Comparison of ENCODE assay signal across 9 cellular contexts in genomic region chr12:116539905-116540482, GRCh38. TPM values are rescaled to one million over a fixed set of nuclear protein-coding genes. Genes with fewer than 3 reads are reported as not detected.
DNase-seq lines count a peak whose midpoint lies in the region; ATAC-seq and TF ChIP-seq lines count a peak whose summit lies in the region.
"Had no signal": no experiment of that assay in that cellular context is flagged by ENCODE, and none has a peak within 500 bp of the region (broad histone marks: within the 10 kb centered on the region; RNA-seq: fewer than 3 reads in every experiment).

No MANE protein-coding gene starts in this region.

- H3K36me3 Mint-ChIP-seq in progenitor cell of endocrine pancreas (ENCODE audit: insufficient read depth): no peaks in the 10 kb centered on the region

- no peaks in the 10 kb centered on the region for H3K9me3 Mint-ChIP-seq in progenitor cell of endocrine pancreas (ENCODE audit: low read depth)

- H3K4me1 ChIP-seq in esophagus (ENCODE audit: control insufficient read depth in 2 of 2, insufficient read depth in 2 of 2, low read length in 1 of 2): peaks cover 0 to 5% of the 10 kb centered on the region in 2 donors

- WGBS in esophagus, 2 donors: 19 to 23% methylated on average over 17 of the region's 17 CpGs

- H3K4me3 ChIP-seq in esophagus (ENCODE audit: low read depth in 1 of 2, low read length in 2 of 2): no peak overlapping the region
- H3K4me3 ChIP-seq: GM12878 had no signal

- H3K36me3 ChIP-seq in esophagus (ENCODE audit: control insufficient read depth in 2 of 2, insufficient read depth in 2 of 2, low read length in 1 of 2): no peaks in the 10 kb centered on the region

- no peak overlapping the region for H3K27ac Mint-ChIP-seq in progenitor cell of endocrine pancreas

- H3K27ac ChIP-seq in esophagus (ENCODE audit: low read depth in 2 of 2, low read length in 1 of 2): peak overlapping the region; percentile 56 to 61

- DNase-seq in DMS53 treated with DMSO at 0.1 percent for 48 hours (lab: John Stamatoyannopoulos, UW; ENCODE audit: unreplicated experiment) (peak; percentile 82), NCI-H510A treated with DMSO at 0.1 percent for 48 hours (lab: John Stamatoyannopoulos, UW) (peak; percentile 80), occipital lobe (lab: John Stamatoyannopoulos, UW) (peak; percentile 67), progenitor cell of endocrine pancreas (ENCODE audit: low spot score, unreplicated experiment) (no peak), NCI-H1930 (lab: John Stamatoyannopoulos, UW) (no peak)

- no peak overlapping the region for H3K4me3 Mint-ChIP-seq in progenitor cell of endocrine pancreas (ENCODE audit: low read depth)

- H3K4me1 Mint-ChIP-seq in progenitor cell of endocrine pancreas (ENCODE audit: low read depth): peaks cover 14% of the 10 kb centered on the region

- H3K27me3 ChIP-seq in esophagus (ENCODE audit: control insufficient read depth in 1 of 2, insufficient read depth in 2 of 2, low read length in 2 of 2): no peaks in the 10 kb centered on the region

- TF ChIP-seq CTCF in progenitor cell of endocrine pancreas (IDR thresholded peaks at IDR 0.05; ENCODE audit: unreplicated experiment): no peak

- peaks cover 9% of the 10 kb centered on the region for H3K27me3 Mint-ChIP-seq in progenitor cell of endocrine pancreas

- ATAC-seq in HG03521 (IDR thresholded peaks at IDR 0.05; ENCODE audit: unreplicated experiment) (no peak), HG03025 (IDR thresholded peaks at IDR 0.05; ENCODE audit: low FRiP score, unreplicated experiment) (no peak)
- ATAC-seq: GM12878 had no signal

- H3K9me3 ChIP-seq in esophagus (ENCODE audit: control insufficient read depth in 2 of 2, insufficient read depth in 1 of 2, low read depth in 1 of 2, low read length in 1 of 2): no peaks in the 10 kb centered on the region

RNA-seq across cellular contexts. Expression of gene MAP1LC3B2, which starts 19.2 kb away (rescaled TPM):
- 1 to 10 TPM; 1.0 to 1.9 TPM for polyA plus RNA-seq in esophagus
- 0.62 TPM for total RNA-seq in occipital lobe
- 0.84 and 0.86 TPM in 2 replicates for total RNA-seq in progenitor cell of endocrine pancreas
- total RNA-seq: GM12878 had no signal

Comparison
In these comparisons a context has a peak if more than half of its experiments do, and no peak if none do; other contexts are left out.
1. DNase-seq: peak in DMS53 treated with DMSO at 0.1 percent for 48 hours (single experiment), NCI-H510A treated with DMSO at 0.1 percent for 48 hours (single experiment) and occipital lobe (single experiment); none in progenitor cell of endocrine pancreas (single experiment) and NCI-H1930 (0 of 2).